11 cellular contexts compared by ENCODE assay signal in genomic region chr12:68786929-68787328, GRCh38. TPM values are rescaled to one million over a fixed set of nuclear protein-coding genes. Genes with fewer than 3 reads are reported as not detected.
DNase-seq lines count a peak whose midpoint lies in the region; ATAC-seq, FAIRE-seq and TF ChIP-seq lines count a peak whose summit lies in the region.
"Had no signal": no experiment of that assay in that cellular context is flagged by ENCODE, and none has a peak within 500 bp of the region (broad histone marks: within the 10 kb centered on the region; RNA-seq: fewer than 3 reads in every experiment).

No MANE protein-coding gene starts in this region.

- no peak overlapping the region for H3K4me3 ChIP-seq in A549
- H3K4me3 ChIP-seq in adrenal gland, result no peak overlapping the region
- H3K4me3 ChIP-seq in right lobe of liver, result no peak overlapping the region

- H3K27ac ChIP-seq in A549 (peak overlapping the region; percentile 77 to 83; a peak in 5 of 6 replicates), adrenal gland (peak overlapping the region; percentile 61 to 91 (median 73)), right lobe of liver (peak overlapping the region; percentile 72 to 94 (median 90))

- TF ChIP-seq RAD21 in A549 (conservative IDR thresholded peaks at IDR 0.05 in 1 of 2, IDR thresholded peaks at IDR 0.05 in 1 of 2), result no peak

- no peak for ATAC-seq in A549
- ATAC-seq in right lobe of liver, result peak in 3 of 4 donors; percentile 9 to 30 (median 19)
- no peak for ATAC-seq in HG03095 (IDR thresholded peaks at IDR 0.05; ENCODE audit: unreplicated experiment)

- no peak for TF ChIP-seq POLR2A in A549 (IDR thresholded peaks at IDR 0.05; ENCODE audit: low read length)
- TF ChIP-seq POLR2A in adrenal gland (IDR thresholded peaks at IDR 0.05), result no peak
- TF ChIP-seq POLR2A in right lobe of liver (IDR thresholded peaks at IDR 0.05), result no peak

- DNase-seq in A549 (ENCODE audit: low read depth in 1 of 2, low spot score in 1 of 2) (no peak), HTR-8/SVneo (ENCODE audit: insufficient read length, low spot score) (peak; percentile 17), adrenal gland (no peak), right lobe of liver (no peak), hypothalamus (lab: John Stamatoyannopoulos, UW) (no peak), Ammon's horn (ENCODE audit: low spot score) (no peak), kidney glomerular epithelial cell (lab: John Stamatoyannopoulos, UW) (no peak)
- DNase-seq: activated naive CD4-positive, alpha-beta T cell; CD8-positive, alpha-beta memory T cell had no signal

- CTCF ChIA-PET in A549 (lab: Yijun Ruan, JAX), result interaction anchor here (0.8 to 1.7 kb wide), 4 partner anchors 21 to 448 kb away, joined by 3 to 7 read pairs (median 4); partner anchors contain the start of gene MDM2

- TF ChIP-seq EP300 in A549 (IDR thresholded peaks at IDR 0.05), result no peak

- no peak for TF ChIP-seq CTCF in A549 (IDR thresholded peaks at IDR 0.05)
- no peak for TF ChIP-seq CTCF in adrenal gland (IDR thresholded peaks at IDR 0.05)
- peak in 2 of 4 donors; percentile 27 to 31 for TF ChIP-seq CTCF in right lobe of liver (IDR thresholded peaks at IDR 0.05)

- H3K36me3 ChIP-seq in adrenal gland (replicated peaks in 1 of 2), result no peaks in the 10 kb centered on the region
- H3K36me3 ChIP-seq in right lobe of liver, result no peaks in the 10 kb centered on the region

- 94% methylated on average over 2 of the region's 2 CpGs for WGBS in A549 (ENCODE audit: missing lambda C conversion rate)
- 81 to 90% (median 85%) methylated on average over 2 of the region's 2 CpGs for WGBS in adrenal gland, 4 donors
- WGBS in right lobe of liver (ENCODE audit: insufficient coverage, low coverage, low lambda C conversion rate, missing lambda C conversion rate), result 38% methylated on average over 2 of the region's 2 CpGs

- FAIRE-seq in A549 (lab: Jason Lieb, UNC), result no peak
- no peak for FAIRE-seq in HTR-8/SVneo (lab: Jason Lieb, UNC)
- FAIRE-seq: small intestine had no signal

- no peaks in the 10 kb centered on the region for H3K9me3 ChIP-seq in A549
- H3K9me3 ChIP-seq in adrenal gland (replicated peaks in 1 of 3), result no peaks in the 10 kb centered on the region
- no peaks in the 10 kb centered on the region for H3K9me3 ChIP-seq in right lobe of liver

- POLR2A ChIA-PET in A549 (lab: Yijun Ruan, JAX), result interaction anchor here (1.2 to 1.9 kb wide), 2 partner anchors 22 to 41 kb away, joined by 8 to 9 read pairs; partner anchors contain the start of genes MDM2 and SLC35E3

- H3K4me1 ChIP-seq in A549, result peaks cover 31% of the 10 kb centered on the region
- peaks cover 26 to 47% of the 10 kb centered on the region in 2 donors for H3K4me1 ChIP-seq in adrenal gland (replicated peaks in 1 of 2)
- peaks cover 0 to 37% (median 17%) of the 10 kb centered on the region in 4 donors for H3K4me1 ChIP-seq in right lobe of liver

- H3K4me2 ChIP-seq in A549, result peak overlapping the region; percentile 58

- intact Hi-C loops in adrenal gland (cut with DNase I) (no loop called here), right lobe of liver (cut with DNase I) (no loop called here)

- H3K27me3 ChIP-seq in adrenal gland, result no peaks in the 10 kb centered on the region
- no peaks in the 10 kb centered on the region for H3K27me3 ChIP-seq in right lobe of liver

TF ChIP-seq in A549, 52 proteins besides CTCF, POLR2A, EP300 and RAD21:
- TF ChIP-seq HOXA7 (CRISPR knock-in tag; IDR thresholded peaks at IDR 0.05) (no peak), FOXS1 (CRISPR knock-in tag; IDR thresholded peaks at IDR 0.05) (no peak), CHD2 (IDR thresholded peaks at IDR 0.05; ENCODE audit: low read length, partially characterized antibody) (no peak), HOXB13 (CRISPR knock-in tag; IDR thresholded peaks at IDR 0.05; ENCODE audit: low read depth) (no peak), NPAS2 (CRISPR knock-in tag; IDR thresholded peaks at IDR 0.05; ENCODE audit: borderline replicate concordance) (no peak), SMC3 (IDR thresholded peaks at IDR 0.05) (no peak), RFX5 (IDR thresholded peaks at IDR 0.05) (no peak), EHMT2 (IDR thresholded peaks at IDR 0.05; ENCODE audit: low read depth) (no peak), BCL3 (IDR thresholded peaks at IDR 0.05) (no peak), POLR2AphosphoS2 (conservative IDR thresholded peaks at IDR 0.05; ENCODE audit: low read length) (no peak), GATA3 (IDR thresholded peaks at IDR 0.05; ENCODE audit: borderline replicate concordance) (no peak), KDM5A (IDR thresholded peaks at IDR 0.05) (no peak), ZC3H11A (IDR thresholded peaks at IDR 0.05) (no peak)

RNA-seq across cellular contexts. Expression of gene MDM2, which starts 21.0 kb away (rescaled TPM):
- 96.4 and 108 TPM in 2 replicates for polyA plus RNA-seq in A549 (2011; rRNA removed)
- polyA plus RNA-seq in A549 (2012; cell fraction: cytosol; rRNA removed), result 7.8 and 10.3 TPM in 2 replicates
- 6.8 and 15.5 TPM in 2 replicates for polyA plus RNA-seq in A549 (2012; cell fraction: nucleus; rRNA removed)
- polyA plus RNA-seq in A549 (2017; fragmentation: RNase III; extraction: RNeasy Plus Mini Kit Qiagen cat#74134 plus additional on column Dnase treatment), result 40.3 to 48.6 TPM (median 48.2 TPM) in 3 replicates
- 117 and 151 TPM in 2 replicates for polyA minus RNA-seq in A549 (2011; rRNA and poly(A)+ RNA removed)
- total RNA-seq in adrenal gland, result 100 to 1,000 TPM in 4 of 8 donors, 10 to 100 TPM in 4; 44.3 to 144 (median 107) TPM
- polyA plus RNA-seq in adrenal gland, result 100 to 1,000 TPM in 2 of 3 donors, 10 to 100 TPM in 1; 52.0 to 241 (median 134) TPM
- total RNA-seq in right lobe of liver, result 10 to 100 TPM; 56.9 to 74.3 (median 64.0) TPM

RNA-seq across cellular contexts. Expression of gene SLC35E3, which starts 41.0 kb away (rescaled TPM):
- 16.7 and 22.1 TPM in 2 replicates for polyA plus RNA-seq in A549 (2011; rRNA removed)
- 3.8 and 5.2 TPM in 2 replicates for polyA plus RNA-seq in A549 (2012; cell fraction: cytosol; rRNA removed)
- polyA plus RNA-seq in A549 (2012; cell fraction: nucleus; rRNA removed), result 5.2 and 8.1 TPM in 2 replicates
- 4.8 to 6.5 TPM (median 5.1 TPM) in 3 replicates for polyA plus RNA-seq in A549 (2017; fragmentation: RNase III; extraction: RNeasy Plus Mini Kit Qiagen cat#74134 plus additional on column Dnase treatment)
- 3.2 and 7.7 TPM in 2 replicates for polyA minus RNA-seq in A549 (2011; rRNA and poly(A)+ RNA removed)
- 10 to 100 TPM in 4 of 8 donors, 1 to 10 TPM in 4; 2.7 to 23.1 (median 10.7) TPM for total RNA-seq in adrenal gland
- polyA plus RNA-seq in adrenal gland, result 10 to 100 TPM in 2 of 3 donors, 1 to 10 TPM in 1; 7.6 to 11.2 (median 10.5) TPM
- total RNA-seq in right lobe of liver, result 1 to 10 TPM; 2.4 to 7.7 (median 6.7) TPM

Comparison
In these comparisons a context has a peak if more than half of its experiments do, and no peak if none do; other contexts are left out.
1. ATAC-seq: peak in right lobe of liver (3 of 4); none in A549 (0 of 2) and HG03095 (single experiment).
2. Peak in every context shown above with its lines, with median percentiles within 50 percentile points of each other: H3K27ac ChIP-seq.